8 cellular contexts compared by ENCODE assay signal in genomic region chr3:66442254-66443249, GRCh38. TPM values are rescaled to one million over a fixed set of nuclear protein-coding genes. Genes with fewer than 3 reads are reported as not detected.
DNase-seq lines count a peak whose midpoint lies in the region; ATAC-seq and TF ChIP-seq lines count a peak whose summit lies in the region.

No MANE protein-coding gene starts in this region.

- DNase-seq in HuH-7 (ENCODE audit: low spot score) = peak; percentile 34
- DNase-seq in adipocyte (ENCODE audit: low read depth) = peak; percentile 92
- DNase-seq in right atrium auricular region (ENCODE audit: low spot score) = peak; percentile 74
- DNase-seq in sigmoid colon = peak; percentile 91
- no peak for DNase-seq in stimulated activated naive CD4-positive, alpha-beta T cell (lab: John Stamatoyannopoulos, UW)
- DNase-seq in activated naive CD4-positive, alpha-beta T cell treated with Interleukin-2 at 50 U/mL for 16 hours = no peak

- H3K27me3 ChIP-seq in adipocyte (replicated peaks; ENCODE audit: control insufficient read depth, insufficient read depth, low read length) (no peaks in the 10 kb centered on the region), right atrium auricular region (no peaks in the 10 kb centered on the region), sigmoid colon (no peaks in the 10 kb centered on the region)

- no peak for ATAC-seq in HG03457 (IDR thresholded peaks at IDR 0.05; ENCODE audit: unreplicated experiment)
- ATAC-seq in HG02840 (IDR thresholded peaks at IDR 0.05; ENCODE audit: low FRiP score, unreplicated experiment) = no peak

- peaks cover 24% of the 10 kb centered on the region for H3K4me1 ChIP-seq in adipocyte (ENCODE audit: control insufficient read depth, insufficient read depth, low read length)
- peaks cover 0 to 68% of the 10 kb centered on the region in 2 donors for H3K4me1 ChIP-seq in right atrium auricular region
- H3K4me1 ChIP-seq in sigmoid colon = peaks cover 0 to 99% (median 93%) of the 10 kb centered on the region in 4 donors

- intact Hi-C loops in sigmoid colon (cut with DNase I) = no loop called here

- H3K9me3 ChIP-seq in adipocyte (ENCODE audit: control insufficient read depth, low read length) (no peaks in the 10 kb centered on the region), right atrium auricular region (no peaks in the 10 kb centered on the region), sigmoid colon (no peaks in the 10 kb centered on the region)

- no peaks in the 10 kb centered on the region for H3K36me3 ChIP-seq in adipocyte (ENCODE audit: control insufficient read depth, insufficient read depth, low read length, severe bottlenecking)
- no peaks in the 10 kb centered on the region for H3K36me3 ChIP-seq in right atrium auricular region
- peaks cover 0 to 9% (median 0%) of the 10 kb centered on the region in 4 donors for H3K36me3 ChIP-seq in sigmoid colon

- peak overlapping the region; percentile 76 for H3K4me3 ChIP-seq in adipocyte (ENCODE audit: low read length)
- H3K4me3 ChIP-seq in right atrium auricular region = peak overlapping the region in 1 of 2 donors; percentile 8
- H3K4me3 ChIP-seq in sigmoid colon = peak overlapping the region in 2 of 4 donors; percentile 7 to 8

- H3K9ac ChIP-seq in adipocyte (ENCODE audit: low read length) = peak overlapping the region; percentile 84

- 32 to 54% methylated on average over 15 of the region's 15 CpGs for WGBS in sigmoid colon, 2 donors

- TF ChIP-seq EP300 in sigmoid colon (IDR thresholded peaks at IDR 0.05) = no peak

- TF ChIP-seq CTCF in right atrium auricular region (IDR thresholded peaks at IDR 0.05) (no peak), sigmoid colon (IDR thresholded peaks at IDR 0.05) (no peak)

- H3K27ac ChIP-seq in right atrium auricular region = peak overlapping the region; percentile 61 to 78
- H3K27ac ChIP-seq in sigmoid colon = peak overlapping the region; percentile 59 to 95 (median 83)

- no peak for TF ChIP-seq POLR2A in sigmoid colon (IDR thresholded peaks at IDR 0.05)

RNA-seq across cellular contexts. Expression of gene LRIG1, which starts 58.3 kb away (rescaled TPM):
- 100 to 1,000 TPM; 147 to 179 TPM for total RNA-seq in right atrium auricular region
- total RNA-seq in sigmoid colon = 100 to 1,000 TPM; 150 to 226 (median 210) TPM
- polyA plus RNA-seq in sigmoid colon = 10 to 100 TPM in 1 of 3 donors, 1 to 10 TPM in 2; 4.2 to 36.1 (median 6.0) TPM

Comparison
In these comparisons a context has a peak if more than half of its experiments do, and no peak if none do; other contexts are left out.
1. DNase-seq: peak in HuH-7 (single experiment), adipocyte (single experiment), right atrium auricular region (single experiment) and sigmoid colon (single experiment); none in stimulated activated naive CD4-positive, alpha-beta T cell (0 of 6) and activated naive CD4-positive, alpha-beta T cell treated with Interleukin-2 at 50 U/mL for 16 hours (single experiment).